Comparison of ENCODE assay signal across 12 cellular contexts in the genomic region with DNA sequence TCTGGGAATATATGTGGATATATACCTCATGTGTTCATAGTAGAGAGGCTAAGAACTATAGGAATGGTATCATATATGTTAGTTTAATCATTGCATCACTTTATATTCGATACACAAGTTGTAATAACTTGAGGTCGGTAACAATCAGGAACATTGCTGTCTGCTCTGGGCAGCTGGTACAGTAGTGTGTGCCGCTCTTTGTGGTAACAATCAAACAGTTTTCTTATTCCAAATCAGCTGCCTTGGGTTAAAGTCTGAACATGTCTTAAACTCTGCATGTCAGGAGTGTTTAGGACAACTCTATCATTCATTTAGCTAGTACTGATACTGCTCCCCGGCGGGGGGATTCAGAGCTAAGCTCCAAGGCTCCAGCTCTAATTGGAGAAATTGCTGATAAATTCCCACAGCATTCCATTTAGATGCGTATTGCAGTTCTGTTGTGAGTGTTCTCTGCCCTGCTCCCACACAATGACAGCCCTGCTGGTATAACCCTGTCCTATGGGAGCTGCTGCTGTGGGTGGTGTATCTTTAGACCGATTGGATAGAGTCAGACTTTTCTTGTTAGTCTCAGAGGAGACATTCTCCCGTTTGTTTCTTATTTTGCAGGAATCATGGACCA.
DNase-seq lines count a peak whose midpoint lies in the region; ATAC-seq and TF ChIP-seq lines count a peak whose summit lies in the region.
"Had no signal": no experiment of that assay in that cellular context is flagged by ENCODE, and none has a peak within 500 bp of the region (broad histone marks: within the 10 kb centered on the region; RNA-seq: fewer than 3 reads in every experiment).

No MANE protein-coding gene starts in this region.

- peaks cover 0 to 20% of the 10 kb centered on the region in 2 experiments; a peak in 3 of 4 replicates for H3K4me1 ChIP-seq in SK-N-SH (ENCODE audit: control insufficient read depth in 1 of 2, insufficient read depth in 2 of 2, low read depth in 1 of 2, low read length in 1 of 2)

- TF ChIP-seq CTCF in SK-N-SH (IDR thresholded peaks at IDR 0.05) (no peak; the same call in 1 of the 2 replicates), fibroblast of pulmonary artery (IDR thresholded peaks at IDR 0.05; ENCODE audit: low read length, missing control alignments) (no peak)

- CTCF ChIA-PET in SK-N-SH (lab: Yijun Ruan, JAX) = no interaction called here

- no peaks in the 10 kb centered on the region for H4K20me1 ChIP-seq in SK-N-SH (ENCODE audit: insufficient read depth)

- DNase-seq in ELF-1 (ENCODE audit: low read depth, low spot score) = peak; percentile 62
- peak; percentile 25 for DNase-seq in SK-N-SH
- peak; percentile 91 for DNase-seq in fibroblast of pulmonary artery (ENCODE audit: low read depth)
- DNase-seq in putamen (ENCODE audit: low spot score) = peak; percentile 7
- no peak for DNase-seq in ecto neural progenitor cell (ENCODE audit: low spot score)
- DNase-seq: activated CD4-positive, alpha-beta T cell treated with anti-CD3 and anti-CD28 coated beads for 4 hours; activated effector memory CD4-positive, alpha-beta T cell treated with Interleukin-2 at 50 U/mL for 16 hours; MV-4-11; NCI-H526 had no signal

- 31% methylated on average over 8 of the region's 8 CpGs for WGBS in SK-N-SH (ENCODE audit: low lambda C conversion rate)

- H3K4me3 ChIP-seq in SK-N-SH (ENCODE audit: low read depth in 2 of 2, low read length in 1 of 2) = no peak overlapping the region
- H3K4me3 ChIP-seq in fibroblast of pulmonary artery (replicated peaks; ENCODE audit: low read depth, low read length) = no peak overlapping the region

- no peaks in the 10 kb centered on the region for H3K9me3 ChIP-seq in SK-N-SH

- TF ChIP-seq RAD21 in SK-N-SH (IDR thresholded peaks at IDR 0.05; ENCODE audit: low read length) = no peak

- POLR2A ChIA-PET in SK-N-SH (lab: Yijun Ruan, JAX) = no interaction called here

- peak overlapping the region; percentile 66; the same call in 1 of the 2 replicates for H2AFZ ChIP-seq in SK-N-SH (ENCODE audit: low read depth)

- H3K9me2 ChIP-seq in SK-N-SH = no peaks in the 10 kb centered on the region

- no peaks in the 10 kb centered on the region for H3K79me2 ChIP-seq in SK-N-SH (ENCODE audit: insufficient read depth)

- H3K9ac ChIP-seq in SK-N-SH = peak overlapping the region; percentile 14; the same call in 1 of the 2 replicates

- H3K36me3 ChIP-seq in SK-N-SH (replicated peaks in 1 of 2; ENCODE audit: control insufficient read depth in 1 of 2, insufficient read depth in 2 of 2, low read length in 1 of 2) = no peaks in the 10 kb centered on the region

- peak in 1 of 2 experiments; percentile 80; a peak in 2 of 4 replicates for TF ChIP-seq EP300 in SK-N-SH (IDR thresholded peaks at IDR 0.05; ENCODE audit: borderline replicate concordance in 1 of 2, low read depth in 1 of 2, low read length in 1 of 2)

- H3K27me3 ChIP-seq in SK-N-SH (ENCODE audit: insufficient read depth) = no peaks in the 10 kb centered on the region

- peak overlapping the region; percentile 17 to 80; a peak in 3 of 4 replicates for H3K27ac ChIP-seq in SK-N-SH (ENCODE audit: low read depth in 2 of 2, low read length in 1 of 2)

- peak overlapping the region; percentile 1 for H3K4me2 ChIP-seq in SK-N-SH

- ATAC-seq in GM18520 (IDR thresholded peaks at IDR 0.05; ENCODE audit: unreplicated experiment) (no peak), GM21381 (IDR thresholded peaks at IDR 0.05; ENCODE audit: unreplicated experiment) (no peak), HG03108 (IDR thresholded peaks at IDR 0.05; ENCODE audit: unreplicated experiment) (no peak)

- peaks cover 35% of the 10 kb centered on the region for H3F3A ChIP-seq in SK-N-SH (replicated peaks; ENCODE audit: insufficient read depth)

TF ChIP-seq in SK-N-SH, 30 proteins besides CTCF, POLR2A, EP300 and RAD21 (continues in another document):
- TF ChIP-seq, protein P1, sequence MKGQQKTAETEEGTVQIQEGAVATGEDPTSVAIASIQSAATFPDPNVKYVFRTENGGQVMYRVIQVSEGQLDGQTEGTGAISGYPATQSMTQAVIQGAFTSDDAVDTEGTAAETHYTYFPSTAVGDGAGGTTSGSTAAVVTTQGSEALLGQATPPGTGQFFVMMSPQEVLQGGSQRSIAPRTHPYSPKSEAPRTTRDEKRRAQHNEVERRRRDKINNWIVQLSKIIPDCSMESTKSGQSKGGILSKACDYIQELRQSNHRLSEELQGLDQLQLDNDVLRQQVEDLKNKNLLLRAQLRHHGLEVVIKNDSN (IDR thresholded peaks at IDR 0.05; ENCODE audit: borderline replicate concordance, low read depth) = no peak
- TF ChIP-seq TCF12 (IDR thresholded peaks at IDR 0.05) (peak; percentile 87), CHD2 (IDR thresholded peaks at IDR 0.05; ENCODE audit: low read length, partially characterized antibody) (no peak), JUND (IDR thresholded peaks at IDR 0.05) (peak; percentile 72), SMC3 (IDR thresholded peaks at IDR 0.05; ENCODE audit: low read depth, low read length) (no peak), ELF1 (IDR thresholded peaks at IDR 0.05) (no peak), FOSL2 (IDR thresholded peaks at IDR 0.05; ENCODE audit: borderline replicate concordance, low read depth) (peak; percentile 74), YY1 (IDR thresholded peaks at IDR 0.05; ENCODE audit: low read depth) (no peak), TEAD4 (IDR thresholded peaks at IDR 0.05; ENCODE audit: borderline replicate concordance, insufficient read depth) (peak; percentile 64), TAF1 (IDR thresholded peaks at IDR 0.05; ENCODE audit: borderline replicate concordance, low read depth, low read length) (peak; percentile 24; the same call in 1 of the 2 replicates), RCOR1 (IDR thresholded peaks at IDR 0.05; ENCODE audit: low read length) (no peak), RXRA (IDR thresholded peaks at IDR 0.05; ENCODE audit: borderline replicate concordance, low read depth) (0 out of 2 replicates have a peak, but pooled peaks have one; percentile 17), POLR2AphosphoS5 (IDR thresholded peaks at IDR 0.05; ENCODE audit: low read depth, low read length) (no peak), RFX5 (IDR thresholded peaks at IDR 0.05; ENCODE audit: low read length) (no peak)
- TF ChIP-seq, protein P2, sequence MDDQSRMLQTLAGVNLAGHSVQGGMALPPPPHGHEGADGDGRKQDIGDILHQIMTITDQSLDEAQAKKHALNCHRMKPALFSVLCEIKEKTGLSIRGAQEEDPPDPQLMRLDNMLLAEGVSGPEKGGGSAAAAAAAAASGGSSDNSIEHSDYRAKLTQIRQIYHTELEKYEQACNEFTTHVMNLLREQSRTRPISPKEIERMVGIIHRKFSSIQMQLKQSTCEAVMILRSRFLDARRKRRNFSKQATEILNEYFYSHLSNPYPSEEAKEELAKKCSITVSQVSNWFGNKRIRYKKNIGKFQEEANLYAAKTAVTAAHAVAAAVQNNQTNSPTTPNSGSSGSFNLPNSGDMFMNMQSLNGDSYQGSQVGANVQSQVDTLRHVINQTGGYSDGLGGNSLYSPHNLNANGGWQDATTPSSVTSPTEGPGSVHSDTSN (IDR thresholded peaks at IDR 0.05) = peak; percentile 71; the same call in 1 of the 2 replicates
- TF ChIP-seq, protein P3, sequence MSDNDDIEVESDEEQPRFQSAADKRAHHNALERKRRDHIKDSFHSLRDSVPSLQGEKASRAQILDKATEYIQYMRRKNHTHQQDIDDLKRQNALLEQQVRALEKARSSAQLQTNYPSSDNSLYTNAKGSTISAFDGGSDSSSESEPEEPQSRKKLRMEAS (IDR thresholded peaks at IDR 0.05; ENCODE audit: low read depth) = no peak
- TF ChIP-seq, protein P4, sequence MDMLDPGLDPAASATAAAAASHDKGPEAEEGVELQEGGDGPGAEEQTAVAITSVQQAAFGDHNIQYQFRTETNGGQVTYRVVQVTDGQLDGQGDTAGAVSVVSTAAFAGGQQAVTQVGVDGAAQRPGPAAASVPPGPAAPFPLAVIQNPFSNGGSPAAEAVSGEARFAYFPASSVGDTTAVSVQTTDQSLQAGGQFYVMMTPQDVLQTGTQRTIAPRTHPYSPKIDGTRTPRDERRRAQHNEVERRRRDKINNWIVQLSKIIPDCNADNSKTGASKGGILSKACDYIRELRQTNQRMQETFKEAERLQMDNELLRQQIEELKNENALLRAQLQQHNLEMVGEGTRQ (IDR thresholded peaks at IDR 0.05; ENCODE audit: borderline replicate concordance, low read depth, low read length) = no peak
- TF ChIP-seq, protein P5, sequence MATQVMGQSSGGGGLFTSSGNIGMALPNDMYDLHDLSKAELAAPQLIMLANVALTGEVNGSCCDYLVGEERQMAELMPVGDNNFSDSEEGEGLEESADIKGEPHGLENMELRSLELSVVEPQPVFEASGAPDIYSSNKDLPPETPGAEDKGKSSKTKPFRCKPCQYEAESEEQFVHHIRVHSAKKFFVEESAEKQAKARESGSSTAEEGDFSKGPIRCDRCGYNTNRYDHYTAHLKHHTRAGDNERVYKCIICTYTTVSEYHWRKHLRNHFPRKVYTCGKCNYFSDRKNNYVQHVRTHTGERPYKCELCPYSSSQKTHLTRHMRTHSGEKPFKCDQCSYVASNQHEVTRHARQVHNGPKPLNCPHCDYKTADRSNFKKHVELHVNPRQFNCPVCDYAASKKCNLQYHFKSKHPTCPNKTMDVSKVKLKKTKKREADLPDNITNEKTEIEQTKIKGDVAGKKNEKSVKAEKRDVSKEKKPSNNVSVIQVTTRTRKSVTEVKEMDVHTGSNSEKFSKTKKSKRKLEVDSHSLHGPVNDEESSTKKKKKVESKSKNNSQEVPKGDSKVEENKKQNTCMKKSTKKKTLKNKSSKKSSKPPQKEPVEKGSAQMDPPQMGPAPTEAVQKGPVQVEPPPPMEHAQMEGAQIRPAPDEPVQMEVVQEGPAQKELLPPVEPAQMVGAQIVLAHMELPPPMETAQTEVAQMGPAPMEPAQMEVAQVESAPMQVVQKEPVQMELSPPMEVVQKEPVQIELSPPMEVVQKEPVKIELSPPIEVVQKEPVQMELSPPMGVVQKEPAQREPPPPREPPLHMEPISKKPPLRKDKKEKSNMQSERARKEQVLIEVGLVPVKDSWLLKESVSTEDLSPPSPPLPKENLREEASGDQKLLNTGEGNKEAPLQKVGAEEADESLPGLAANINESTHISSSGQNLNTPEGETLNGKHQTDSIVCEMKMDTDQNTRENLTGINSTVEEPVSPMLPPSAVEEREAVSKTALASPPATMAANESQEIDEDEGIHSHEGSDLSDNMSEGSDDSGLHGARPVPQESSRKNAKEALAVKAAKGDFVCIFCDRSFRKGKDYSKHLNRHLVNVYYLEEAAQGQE (IDR thresholded peaks at IDR 0.05; ENCODE audit: low read depth, low read length) = no peak
